8 cellular contexts compared by ENCODE assay signal in the genomic region with DNA sequence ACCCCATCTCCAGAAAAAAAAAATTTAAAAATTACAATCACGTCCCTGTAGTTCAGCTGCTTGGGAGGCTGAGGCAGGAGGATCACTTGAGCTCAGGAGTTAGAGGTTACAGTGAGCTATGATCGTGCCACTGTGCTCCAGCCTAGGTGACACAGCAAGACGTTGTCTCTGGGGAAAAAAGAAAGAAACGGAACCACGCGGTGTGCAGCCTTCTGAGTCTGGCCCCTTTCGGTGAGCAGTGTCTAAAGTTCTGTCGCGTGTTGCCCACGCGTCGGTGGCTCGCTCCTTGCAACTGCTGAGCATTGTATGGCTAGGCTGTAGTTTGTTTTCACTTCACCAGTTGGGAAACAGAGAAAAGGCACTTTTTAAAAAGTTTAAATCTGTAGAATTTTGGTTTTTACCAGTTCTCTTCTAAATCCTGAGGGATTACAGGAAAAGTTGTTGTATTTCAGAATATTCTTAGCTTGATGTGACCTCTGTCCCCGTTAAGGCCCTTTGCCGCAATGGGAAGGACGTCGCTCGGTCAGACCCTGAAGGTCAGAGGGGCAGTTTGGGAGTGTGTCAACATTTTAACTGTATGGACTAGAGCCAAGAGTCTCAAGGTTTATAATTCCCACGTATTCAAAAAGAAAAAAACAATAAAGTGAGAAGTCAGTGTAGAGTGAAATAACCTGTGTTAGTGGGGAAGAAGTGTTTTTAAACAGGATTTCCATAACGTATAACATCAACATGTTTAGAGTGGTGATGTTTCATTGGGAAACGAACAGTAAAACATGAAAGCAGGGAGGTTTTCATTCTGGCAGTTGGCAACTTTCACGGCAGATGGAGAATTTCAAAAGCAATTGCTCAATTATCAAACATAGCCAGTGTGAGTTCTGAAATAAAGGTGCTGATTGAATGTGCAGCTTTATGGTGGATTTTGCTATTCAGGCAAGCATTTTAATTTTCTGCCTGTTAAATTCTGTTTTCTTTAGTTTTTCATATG. TPM values are rescaled to one million over a fixed set of nuclear protein-coding genes. Genes with fewer than 3 reads are reported as not detected.
DNase-seq lines count a peak whose midpoint lies in the region; ATAC-seq and TF ChIP-seq lines count a peak whose summit lies in the region.

No MANE protein-coding gene starts in this region.

- peaks cover 22% of the 10 kb centered on the region for H3K4me1 Mint-ChIP-seq in activated B cell treated with CpG ODN at 0.5 μM for 24 hours

- no peak for TF ChIP-seq POLR2A in esophagus squamous epithelium (IDR thresholded peaks at IDR 0.05)

- ATAC-seq in activated B cell treated with CpG ODN at 0.5 μM for 24 hours (ENCODE audit: low read depth) = peak; percentile 79
- no peak for ATAC-seq in GM19324 (IDR thresholded peaks at IDR 0.05; ENCODE audit: low FRiP score, unreplicated experiment)
- ATAC-seq in HG02678 (IDR thresholded peaks at IDR 0.05; ENCODE audit: unreplicated experiment) = no peak

- no peaks in the 10 kb centered on the region for H3K27me3 Mint-ChIP-seq in activated B cell treated with CpG ODN at 0.5 μM for 24 hours

- H3K27me3 ChIP-seq in esophagus squamous epithelium (no peaks in the 10 kb centered on the region), BE2C (no peaks in the 10 kb centered on the region)

- peaks cover 0 to 88% (median 2%) of the 10 kb centered on the region in 3 donors for H3K36me3 ChIP-seq in esophagus squamous epithelium
- peaks cover 9% of the 10 kb centered on the region for H3K36me3 ChIP-seq in BE2C

- DNase-seq in DMS 273 treated with DMSO at 0.1 percent for 48 hours (lab: John Stamatoyannopoulos, UW) (peak; percentile 17), activated B cell treated with CpG ODN at 0.5 μM for 24 hours (no peak), esophagus squamous epithelium (lab: John Stamatoyannopoulos, UW) (no peak), NCI-H1417 (lab: John Stamatoyannopoulos, UW) (no peak), BE2C (no peak)
- DNase-seq in stimulated activated CD4-positive, alpha-beta T cell treated with anti-CD3 and anti-CD28 coated beads, Interleukin-12 subunit alpha, Interleukin-12 subunit beta, amount 100 ng/mL, for 4 hours = peak; percentile 25

- no peaks in the 10 kb centered on the region for H3K9me3 ChIP-seq in esophagus squamous epithelium
- no peaks in the 10 kb centered on the region for H3K9me3 ChIP-seq in BE2C

- TF ChIP-seq CTCF in activated B cell treated with CpG ODN at 0.5 μM for 24 hours (IDR thresholded peaks at IDR 0.05) (no peak), esophagus squamous epithelium (IDR thresholded peaks at IDR 0.05) (no peak), BE2C (IDR thresholded peaks at IDR 0.05; ENCODE audit: low read depth, low read length) (no peak)

- H3K4me3 Mint-ChIP-seq in activated B cell treated with CpG ODN at 0.5 μM for 24 hours = no peak overlapping the region

- H3K4me3 ChIP-seq in esophagus squamous epithelium (no peak overlapping the region), BE2C (ENCODE audit: low read depth, low read length) (no peak overlapping the region)

- H3K4me1 ChIP-seq in esophagus squamous epithelium = peaks cover 0 to 50% (median 18%) of the 10 kb centered on the region in 3 donors
- no peaks in the 10 kb centered on the region for H3K4me1 ChIP-seq in BE2C

- WGBS in esophagus squamous epithelium, 2 donors = 60 to 73% methylated on average over 18 to 22 of the region's 22 CpGs

- POLR2A ChIA-PET in activated B cell treated with CpG ODN at 0.5 μM for 24 hours (lab: Charles Lee) = no interaction called here

- H3K36me3 Mint-ChIP-seq in activated B cell treated with CpG ODN at 0.5 μM for 24 hours (ENCODE audit: low read depth) = peaks cover 81% of the 10 kb centered on the region

- intact Hi-C loops in activated B cell treated with CpG ODN at 0.5 μM for 24 hours (cut with micrococcal nuclease) = no loop called here
- intact Hi-C loops in esophagus squamous epithelium (cut with DNase I) = no loop called here

- H3K27ac ChIP-seq in esophagus squamous epithelium = peak overlapping the region; percentile 41 to 79 (median 74)

- no peaks in the 10 kb centered on the region for H3K9me3 Mint-ChIP-seq in activated B cell treated with CpG ODN at 0.5 μM for 24 hours

- CTCF ChIA-PET in activated B cell treated with CpG ODN at 0.5 μM for 24 hours (lab: Charles Lee) = interaction anchor here (1.0 kb wide), 1 partner anchor 225 kb away, joined by 3 read pairs; no protein-coding TSS in a partner anchor

- H3K27ac Mint-ChIP-seq in activated B cell treated with CpG ODN at 0.5 μM for 24 hours = peak overlapping the region; percentile 57

RNA-seq across cellular contexts. Expression of gene MSANTD1, which starts 45.8 kb away (rescaled TPM):
- 3.4 and 5.0 TPM in 2 replicates for total RNA-seq in activated B cell treated with CpG ODN at 0.5 μM for 24 hours
- total RNA-seq in esophagus squamous epithelium = under 1 TPM in 3 of 4 donors, not detected in 1; 0.15 to 0.95 (median 0.18) TPM
- polyA plus RNA-seq in BE2C (2012; ENCODE audit: insufficient read depth, insufficient read length, low read depth) = 0.19 TPM

Comparison
In these comparisons a context has a peak if more than half of its experiments do, and no peak if none do; other contexts are left out.
1. DNase-seq: peak in DMS 273 treated with DMSO at 0.1 percent for 48 hours (single experiment) and stimulated activated CD4-positive, alpha-beta T cell treated with anti-CD3 and anti-CD28 coated beads, Interleukin-12 subunit alpha, Interleukin-12 subunit beta, amount 100 ng/mL, for 4 hours (single experiment); none in activated B cell treated with CpG ODN at 0.5 μM for 24 hours (single experiment), esophagus squamous epithelium (single experiment), NCI-H1417 (0 of 3) and BE2C (single experiment).